Comparison of ENCODE assay signal across 12 cellular contexts in the genomic region with DNA sequence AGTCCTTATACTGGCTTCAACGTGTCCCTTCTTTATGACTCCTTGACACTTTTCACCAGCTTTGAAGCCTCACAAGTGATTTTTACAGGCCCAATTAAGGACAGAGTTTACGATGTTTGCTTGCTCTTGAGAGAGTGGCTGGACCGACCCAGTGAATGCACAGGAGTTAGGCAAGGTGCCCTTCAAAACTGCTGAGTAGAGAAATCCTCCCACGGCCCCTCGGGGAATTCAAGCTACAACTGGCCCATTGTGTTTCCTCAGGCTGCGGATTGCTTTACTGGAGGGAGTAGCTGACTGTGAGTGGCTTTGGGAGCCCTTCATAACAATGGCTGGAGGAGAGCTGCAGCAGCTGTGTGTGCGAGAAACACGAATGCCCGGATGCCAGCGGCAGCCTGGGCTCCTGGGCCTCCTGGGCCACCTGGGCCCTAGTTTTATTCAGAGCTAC. TPM values are rescaled to one million over a fixed set of nuclear protein-coding genes. Genes with fewer than 3 reads are reported as not detected.
DNase-seq lines count a peak whose midpoint lies in the region; ATAC-seq and TF ChIP-seq lines count a peak whose summit lies in the region.
"Had no signal": no experiment of that assay in that cellular context is flagged by ENCODE, and none has a peak within 500 bp of the region (broad histone marks: within the 10 kb centered on the region; RNA-seq: fewer than 3 reads in every experiment).

No MANE protein-coding gene starts in this region.

- no peak overlapping the region for H3K4me3 Mint-ChIP-seq in endodermal cell
- H3K4me3 Mint-ChIP-seq: CD4-positive, alpha-beta T cell; T-cell had no signal

- DNase-seq in C1 segment of cervical spinal cord (lab: John Stamatoyannopoulos, UW) (peak in 10 of 14 donors; percentile 11 to 57 (median 41)), NCI-H2107 (lab: John Stamatoyannopoulos, UW) (peak; percentile 45), endodermal cell (peak; percentile 72), midbrain (lab: John Stamatoyannopoulos, UW) (peak; percentile 73), SK-N-DZ (ENCODE audit: low spot score) (no peak), activated gamma-delta T cell (lab: John Stamatoyannopoulos, UW) (no peak), RKO (ENCODE audit: low spot score) (no peak)
- DNase-seq: CD4-positive, alpha-beta T cell; effector CD8-positive, alpha-beta T cell; stimulated activated CD4-positive, alpha-beta T cell treated with anti-CD3 and anti-CD28 coated beads, Interleukin-2, amount 100 ng/mL, for 48 hours; T-cell had no signal

- H3K27ac ChIP-seq in endodermal cell (ENCODE audit: low read depth, low read length): peak overlapping the region; percentile 36

- H3K27ac Mint-ChIP-seq in endodermal cell: peak overlapping the region; percentile 83
- H3K27ac Mint-ChIP-seq: CD4-positive, alpha-beta T cell; T-cell had no signal

- no peak for TF ChIP-seq CTCF in endodermal cell (conservative IDR thresholded peaks at IDR 0.05)

- WGBS in endodermal cell (ENCODE audit: insufficient coverage in 1 of 2, insufficient read length in 1 of 2), 2 experiments: 74 to 81% methylated on average over 8 to 10 of the region's 10 CpGs

- no peaks in the 10 kb centered on the region for H3K9me3 Mint-ChIP-seq in endodermal cell
- H3K9me3 Mint-ChIP-seq: CD4-positive, alpha-beta T cell; T-cell had no signal

- H3K9ac ChIP-seq in endodermal cell (ENCODE audit: extremely low read depth, low read length, poor library complexity, severe bottlenecking): no peak overlapping the region

- H3K9me3 ChIP-seq in endodermal cell (ENCODE audit: control insufficient read depth, low read length): no peaks in the 10 kb centered on the region

- H3K4me1 Mint-ChIP-seq in endodermal cell: peaks cover 6% of the 10 kb centered on the region

- no peak for ATAC-seq in HG02884 (IDR thresholded peaks at IDR 0.05; ENCODE audit: unreplicated experiment)
- ATAC-seq: T-cell had no signal

- no peaks in the 10 kb centered on the region for H3K27me3 Mint-ChIP-seq in endodermal cell (ENCODE audit: insufficient read depth)
- H3K27me3 Mint-ChIP-seq: CD4-positive, alpha-beta T cell; T-cell had no signal

- no peaks in the 10 kb centered on the region for H3K27me3 ChIP-seq in endodermal cell (ENCODE audit: control insufficient read depth, insufficient read depth, low read length, poor library complexity, severe bottlenecking)

- H3K36me3 Mint-ChIP-seq in endodermal cell (ENCODE audit: low read depth): no peaks in the 10 kb centered on the region
- H3K36me3 Mint-ChIP-seq: T-cell had no signal

- H3K36me3 ChIP-seq in endodermal cell (ENCODE audit: control insufficient read depth, insufficient read depth, low read length): no peaks in the 10 kb centered on the region

- H3K4me1 ChIP-seq in endodermal cell (ENCODE audit: control insufficient read depth, insufficient read depth, low read length): no peaks in the 10 kb centered on the region

- H3K4me3 ChIP-seq in endodermal cell (ENCODE audit: low read length): no peak overlapping the region

RNA-seq across cellular contexts. Expression of a gene that starts 50.0 kb away (rescaled TPM):
- total RNA-seq in endodermal cell: 10 to 100 TPM in 1 of 2 donors, 1 to 10 TPM in 1; 9.7 to 13.0 TPM
- 7.5 TPM for polyA plus RNA-seq in endodermal cell (2013, experiment 1 of 2)
- 8.0 TPM for polyA plus RNA-seq in endodermal cell (2013, experiment 2 of 2)
- polyA plus RNA-seq in SK-N-DZ (2014; cell fraction: cytosol; rRNA removed): 0.10 and 0.14 TPM in 2 replicates
- polyA plus RNA-seq in SK-N-DZ (2014; cell fraction: nucleus; rRNA removed): 0.25 TPM in 1 of 2 replicates, not detected in the other

Comparison
In these comparisons a context has a peak if more than half of its experiments do, and no peak if none do; other contexts are left out.
1. DNase-seq: peak in C1 segment of cervical spinal cord (10 of 14), NCI-H2107 (single experiment), endodermal cell (single experiment) and midbrain (single experiment); none in SK-N-DZ (single experiment), activated gamma-delta T cell (single experiment) and RKO (single experiment).